Comparison of ENCODE assay signal across 13 cellular contexts in the genomic region with DNA sequence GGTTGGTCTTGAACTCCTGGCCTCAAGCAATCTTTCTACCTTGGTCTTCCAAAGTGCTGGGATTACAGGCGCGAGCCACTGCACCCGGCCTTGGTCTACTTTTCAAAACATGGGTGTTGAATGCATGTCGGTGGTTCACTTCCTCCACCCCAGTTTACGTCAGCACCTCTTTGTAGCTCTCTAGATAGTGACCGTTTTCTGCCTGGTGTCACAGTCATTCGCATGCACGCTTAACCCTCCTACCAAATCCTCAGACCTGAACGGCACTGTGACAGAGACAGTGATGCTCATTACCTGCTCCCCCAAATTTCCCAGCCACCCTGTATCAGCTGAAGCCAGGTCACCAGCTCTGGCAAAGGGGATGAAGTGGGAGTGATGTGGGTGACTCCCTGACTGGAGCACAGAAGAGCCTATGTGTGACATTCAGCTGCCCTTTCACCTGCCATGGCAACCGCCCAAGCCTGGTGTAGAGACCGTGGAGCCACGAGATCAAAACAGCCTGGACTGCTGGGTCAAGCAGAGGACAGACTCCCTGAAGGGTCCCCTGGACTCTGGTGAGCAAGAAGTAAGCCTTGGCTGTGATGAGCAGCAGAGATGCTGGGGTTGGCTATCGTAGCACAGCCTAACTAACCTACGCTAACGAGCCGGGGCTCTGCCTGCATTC.
A peak's percentile ranks its signal among the peaks of the same experiment; 100 is the strongest.
DNase-seq lines count a peak whose midpoint lies in the region; ATAC-seq and TF ChIP-seq lines count a peak whose summit lies in the region.
"Had no signal": no experiment of that assay in that cellular context is flagged by ENCODE, and none has a peak within 500 bp of the region (broad histone marks: within the 10 kb centered on the region; RNA-seq: fewer than 3 reads in every experiment).

No MANE protein-coding gene starts in this region.

- DNase-seq in activated CD4-positive, alpha-beta T cell treated with anti-CD3 and anti-CD28 coated beads for 48 hours: peak; percentile 36
- no peak for DNase-seq in activated naive CD8-positive, alpha-beta T cell treated with anti-CD3 and anti-CD28 coated beads, Interleukin-2, amount 50 U/mL, for 24 hours
- DNase-seq in neural progenitor cell (ENCODE audit: low spot score): no peak
- DNase-seq in Karpas-422: no peak
- no peak for DNase-seq in NCI-H526 (lab: John Stamatoyannopoulos, UW)
- no peak for DNase-seq in NCI-H446 (lab: John Stamatoyannopoulos, UW)
- DNase-seq: amniotic stem cell; esophagus squamous epithelium; stimulated activated CD4-positive, alpha-beta T cell treated with anti-CD3 and anti-CD28 coated beads, Interleukin-2, amount 100 ng/mL, for 48 hours had no signal

- peak; percentile 72 for ATAC-seq in activated naive CD8-positive, alpha-beta T cell treated with anti-CD3 and anti-CD28 coated beads, Interleukin-2, amount 50 U/mL, for 24 hours

- H4K20me1 ChIP-seq in neural progenitor cell (ENCODE audit: low read depth): no peaks in the 10 kb centered on the region
- H4K20me1 ChIP-seq in Karpas-422 (ENCODE audit: insufficient read depth, low read depth, low read length): no peaks in the 10 kb centered on the region

- peaks cover 10% of the 10 kb centered on the region for H3K36me3 ChIP-seq in neural progenitor cell
- peaks cover 28% of the 10 kb centered on the region; the same call in 1 of the 2 replicates for H3K36me3 ChIP-seq in Karpas-422 (ENCODE audit: insufficient read depth, low read length)

- H3K9ac ChIP-seq in neural progenitor cell (no peak overlapping the region), Karpas-422 (ENCODE audit: low read length) (no peak overlapping the region)

- no peak overlapping the region for H3K4me2 ChIP-seq in neural progenitor cell
- no peak overlapping the region for H3K4me2 ChIP-seq in Karpas-422 (ENCODE audit: low read depth, low read length, poor library complexity, severe bottlenecking)
- H3K4me2 ChIP-seq: hepatocyte had no signal

- no peaks in the 10 kb centered on the region for H3K9me2 ChIP-seq in Karpas-422 (replicated peaks; ENCODE audit: insufficient read depth, low read length)

- H3K4me3 ChIP-seq in neural progenitor cell (no peak overlapping the region), Karpas-422 (ENCODE audit: low read length) (no peak overlapping the region)
- H3K4me3 ChIP-seq: colonic mucosa, esophagus squamous epithelium, hepatocyte, Peyer's patch had no signal

- H3K4me1 ChIP-seq in neural progenitor cell (peaks cover 6% of the 10 kb centered on the region), Karpas-422 (ENCODE audit: low read length) (peaks cover 4% of the 10 kb centered on the region)
- H3K4me1 ChIP-seq: colonic mucosa had no signal

- H3K27ac ChIP-seq in neural progenitor cell (no peak overlapping the region), Karpas-422 (ENCODE audit: low read length) (no peak overlapping the region)
- H3K27ac ChIP-seq: hepatocyte, Peyer's patch had no signal

- H3K4me3 Mint-ChIP-seq in IgD-negative memory B cell: peak overlapping the region in 2 of 4 donors; percentile 1 to 77
- H3K4me3 Mint-ChIP-seq in activated naive CD8-positive, alpha-beta T cell treated with anti-CD3 and anti-CD28 coated beads, Interleukin-2, amount 50 U/mL, for 24 hours: peak overlapping the region; percentile 54
- H3K4me3 Mint-ChIP-seq in neural progenitor cell: no peak overlapping the region

- H3K27ac Mint-ChIP-seq in IgD-negative memory B cell: peak overlapping the region; percentile 43 to 91 (median 90)
- H3K27ac Mint-ChIP-seq in activated naive CD8-positive, alpha-beta T cell treated with anti-CD3 and anti-CD28 coated beads, Interleukin-2, amount 50 U/mL, for 24 hours: peak overlapping the region; percentile 87
- H3K27ac Mint-ChIP-seq in neural progenitor cell: peak overlapping the region; percentile 51

- H3K79me2 ChIP-seq in neural progenitor cell (ENCODE audit: low read depth) (no peaks in the 10 kb centered on the region), Karpas-422 (ENCODE audit: low read length) (no peaks in the 10 kb centered on the region)
- H3K79me2 ChIP-seq: hepatocyte had no signal

- H3K4me1 Mint-ChIP-seq in IgD-negative memory B cell (peaks cover 15 to 32% (median 29%) of the 10 kb centered on the region in 3 donors), neural progenitor cell (no peaks in the 10 kb centered on the region)
- peaks cover 50% of the 10 kb centered on the region for H3K4me1 Mint-ChIP-seq in activated naive CD8-positive, alpha-beta T cell treated with anti-CD3 and anti-CD28 coated beads, Interleukin-2, amount 50 U/mL, for 24 hours

- H3K27me3 Mint-ChIP-seq in IgD-negative memory B cell (peaks cover 2% of the 10 kb centered on the region), neural progenitor cell (ENCODE audit: insufficient read depth, low read depth) (peaks cover 6% of the 10 kb centered on the region)
- no peaks in the 10 kb centered on the region for H3K27me3 Mint-ChIP-seq in activated naive CD8-positive, alpha-beta T cell treated with anti-CD3 and anti-CD28 coated beads, Interleukin-2, amount 50 U/mL, for 24 hours

- no peak overlapping the region for H2AFZ ChIP-seq in neural progenitor cell (replicated peaks)
- no peak overlapping the region for H2AFZ ChIP-seq in Karpas-422 (ENCODE audit: low read length)
- H2AFZ ChIP-seq: hepatocyte had no signal

- H3K27me3 ChIP-seq in neural progenitor cell (no peaks in the 10 kb centered on the region), Karpas-422 (ENCODE audit: low read length) (no peaks in the 10 kb centered on the region)
- H3K27me3 ChIP-seq: colonic mucosa, esophagus squamous epithelium, hepatocyte, Peyer's patch had no signal

- H3F3A ChIP-seq in neural progenitor cell (ENCODE audit: low read depth): peaks cover 6% of the 10 kb centered on the region

- H3K9me3 ChIP-seq in neural progenitor cell (ENCODE audit: low read depth) (no peaks in the 10 kb centered on the region), Karpas-422 (ENCODE audit: low read length) (no peaks in the 10 kb centered on the region)
- H3K9me3 ChIP-seq: colonic mucosa, esophagus squamous epithelium, Peyer's patch had no signal

- no peak for TF ChIP-seq CTCF in neural progenitor cell (IDR thresholded peaks at IDR 0.05)

- no peaks in the 10 kb centered on the region for H3K9me3 Mint-ChIP-seq in IgD-negative memory B cell
- no peaks in the 10 kb centered on the region for H3K9me3 Mint-ChIP-seq in activated naive CD8-positive, alpha-beta T cell treated with anti-CD3 and anti-CD28 coated beads, Interleukin-2, amount 50 U/mL, for 24 hours
- peaks cover 11% of the 10 kb centered on the region for H3K9me3 Mint-ChIP-seq in neural progenitor cell

- H3K36me3 Mint-ChIP-seq in IgD-negative memory B cell (peaks cover 12% of the 10 kb centered on the region), neural progenitor cell (peaks cover 57% of the 10 kb centered on the region)
- peaks cover 68% of the 10 kb centered on the region for H3K36me3 Mint-ChIP-seq in activated naive CD8-positive, alpha-beta T cell treated with anti-CD3 and anti-CD28 coated beads, Interleukin-2, amount 50 U/mL, for 24 hours (ENCODE audit: low read depth)
